In genomic region chr17:36980281-36980761, GRCh38 we compare ENCODE assay signal across 16 cellular contexts. TPM values are rescaled to one million over a fixed set of nuclear protein-coding genes. Genes with fewer than 3 reads are reported as not detected.
DNase-seq lines count a peak whose midpoint lies in the region; ATAC-seq and TF ChIP-seq lines count a peak whose summit lies in the region.
"Had no signal": no experiment of that assay in that cellular context is flagged by ENCODE, and none has a peak within 500 bp of the region (broad histone marks: within the 10 kb centered on the region; RNA-seq: fewer than 3 reads in every experiment).

No MANE protein-coding gene starts in this region.

- TF ChIP-seq CTCF in LNCaP clone FGC (IDR thresholded peaks at IDR 0.05; ENCODE audit: control insufficient read depth, extremely low read depth, insufficient read depth) = no peak
- TF ChIP-seq CTCF in astrocyte of the spinal cord (IDR thresholded peaks at IDR 0.05; ENCODE audit: low read depth, low read length) = no peak

- H3K4me3 ChIP-seq in CD8-positive, alpha-beta memory T cell (ENCODE audit: low read length) = no peak overlapping the region
- H3K4me3 ChIP-seq in LNCaP clone FGC (ENCODE audit: low read depth, low read length) (peak overlapping the region; percentile 23), astrocyte of the spinal cord (ENCODE audit: low read depth, low read length) (no peak overlapping the region)
- H3K4me3 ChIP-seq: gastroesophageal sphincter had no signal

- H3K27ac ChIP-seq in CD8-positive, alpha-beta memory T cell (ENCODE audit: low read depth, low read length) = no peak overlapping the region
- H3K27ac ChIP-seq: gastroesophageal sphincter had no signal

- peaks cover 44 to 69% (median 58%) of the 10 kb centered on the region in 3 donors for H3K4me1 Mint-ChIP-seq in CD8-positive, alpha-beta memory T cell

- H3K9me3 ChIP-seq in CD8-positive, alpha-beta memory T cell (ENCODE audit: low read length) = no peaks in the 10 kb centered on the region
- H3K9me3 ChIP-seq: BE2C, gastroesophageal sphincter had no signal

- no peak overlapping the region for H3K4me3 Mint-ChIP-seq in CD8-positive, alpha-beta memory T cell
- H3K4me3 Mint-ChIP-seq: activated CD4-positive, alpha-beta T cell treated with anti-CD3 and anti-CD28 coated beads, Interleukin-2, amount 10 ng/mL, durations not matched to agents 24 days and 14 days; central memory CD8-positive, alpha-beta T cell had no signal

- peak overlapping the region in 5 of 8 donors; percentile 3 to 61 (median 11) for H3K27ac Mint-ChIP-seq in CD8-positive, alpha-beta memory T cell
- H3K27ac Mint-ChIP-seq: activated CD4-positive, alpha-beta T cell treated with anti-CD3 and anti-CD28 coated beads, Interleukin-2, amount 10 ng/mL, durations not matched to agents 24 days and 14 days had no signal

- no peaks in the 10 kb centered on the region for H3K36me3 ChIP-seq in CD8-positive, alpha-beta memory T cell (ENCODE audit: insufficient read depth, low read length)
- H3K36me3 ChIP-seq: BE2C had no signal

- H3K9me3 Mint-ChIP-seq in CD8-positive, alpha-beta memory T cell = no peaks in the 10 kb centered on the region
- H3K9me3 Mint-ChIP-seq: activated CD4-positive, alpha-beta T cell treated with anti-CD3 and anti-CD28 coated beads, Interleukin-2, amount 10 ng/mL, durations not matched to agents 24 days and 14 days; central memory CD8-positive, alpha-beta T cell had no signal

- no peaks in the 10 kb centered on the region for H3K27me3 ChIP-seq in CD8-positive, alpha-beta memory T cell (ENCODE audit: insufficient read depth, low read length, poor library complexity, severe bottlenecking)
- H3K27me3 ChIP-seq: BE2C, gastroesophageal sphincter had no signal

- DNase-seq in CD8-positive, alpha-beta memory T cell = no peak
- DNase-seq in LNCaP clone FGC (ENCODE audit: low read depth) = peak; percentile 79
- peak; percentile 29 for DNase-seq in astrocyte of the spinal cord (ENCODE audit: low read depth, low spot score)
- DNase-seq in lung microvascular endothelial cell (ENCODE audit: low read depth in 2 of 2) = peak; percentile 19 to 51
- no peak for DNase-seq in cardiac septum (ENCODE audit: low spot score)
- DNase-seq in epidermal melanocyte (ENCODE audit: insufficient read length, low spot score) = no peak
- no peak for DNase-seq in cerebellar cortex (ENCODE audit: low spot score)
- DNase-seq: activated CD4-positive, alpha-beta T cell treated with anti-CD3 and anti-CD28 coated beads, Interleukin-2, amount 10 ng/mL, durations not matched to agents 24 days and 14 days; BE2C; GF-D8; MV-4-11; stimulated activated CD4-positive, alpha-beta T cell treated with anti-CD3 and anti-CD28 coated beads, Interleukin-1b, Interleukin-23, amount 100 ng/mL, for 48 hours; SW 1271 had no signal

- no peak for ATAC-seq in GM19324 (IDR thresholded peaks at IDR 0.05; ENCODE audit: low FRiP score, unreplicated experiment)
- ATAC-seq: gastroesophageal sphincter had no signal

- POLR2A ChIA-PET in CD8-positive, alpha-beta memory T cell (lab: Charles Lee) = no interaction called here

- CTCF ChIA-PET in CD8-positive, alpha-beta memory T cell (lab: Charles Lee) = no interaction called here

- in situ Hi-C loops in astrocyte of the spinal cord (cut with HindIII; ENCODE audit: low sequenced_read_pairs) = no loop called here

- H3K4me1 ChIP-seq in CD8-positive, alpha-beta memory T cell (ENCODE audit: insufficient read depth, low read length) = no peaks in the 10 kb centered on the region
- H3K4me1 ChIP-seq: BE2C had no signal

- H3K27me3 Mint-ChIP-seq in CD8-positive, alpha-beta memory T cell = no peaks in the 10 kb centered on the region
- H3K27me3 Mint-ChIP-seq: activated CD4-positive, alpha-beta T cell treated with anti-CD3 and anti-CD28 coated beads, Interleukin-2, amount 10 ng/mL, durations not matched to agents 24 days and 14 days; central memory CD8-positive, alpha-beta T cell had no signal

- H3K36me3 Mint-ChIP-seq in CD8-positive, alpha-beta memory T cell = peaks cover 0 to 51% (median 17%) of the 10 kb centered on the region in 3 donors

- intact Hi-C loops in cardiac septum (cut with DNase I) = no loop called here

RNA-seq across cellular contexts. Expression of gene AATF, which starts 31.6 kb away (rescaled TPM):
- total RNA-seq in CD8-positive, alpha-beta memory T cell = 100 to 1,000 TPM; 122 to 130 TPM
- 92.7 TPM for polyA plus RNA-seq in CD8-positive, alpha-beta memory T cell
- 14.4 and 17.1 TPM in 2 replicates for total RNA-seq in lung microvascular endothelial cell
- total RNA-seq in cardiac septum = 32.7 TPM

RNA-seq across cellular contexts. Expression of gene LHX1, which starts 43.0 kb away (rescaled TPM):
- under 1 TPM; 0.46 to 0.51 TPM for total RNA-seq in CD8-positive, alpha-beta memory T cell
- not detected for polyA plus RNA-seq in CD8-positive, alpha-beta memory T cell
- total RNA-seq in lung microvascular endothelial cell (not detected in 2 replicates), cardiac septum (not detected)
- total RNA-seq: gastroesophageal sphincter had no signal

Comparison
In these comparisons a context has a peak if more than half of its experiments do, and no peak if none do; other contexts are left out.
1. DNase-seq: peak in LNCaP clone FGC (single experiment), astrocyte of the spinal cord (single experiment) and lung microvascular endothelial cell (2 of 2); none in CD8-positive, alpha-beta memory T cell (0 of 5), cardiac septum (single experiment), epidermal melanocyte (single experiment) and cerebellar cortex (single experiment).